ENCODE assay signal across 8 cellular contexts in genomic region chrY:14905894-14906293, GRCh38.
"Had no signal": no experiment of that assay in that cellular context is flagged by ENCODE, and none has a peak within 500 bp of the region (broad histone marks: within the 10 kb centered on the region; RNA-seq: fewer than 3 reads in every experiment).

No MANE protein-coding gene starts in this region.

- H3K36me3 ChIP-seq: HAP-1 had no signal

- H3K9me3 ChIP-seq: HAP-1 had no signal

- H3K4me3 ChIP-seq: GM23248, HAP-1 had no signal

- FAIRE-seq: HTR-8/SVneo had no signal

- H3K27ac ChIP-seq: GM23248 had no signal

- H3K9ac ChIP-seq: GM23248 had no signal

- ATAC-seq: HCT116 had no signal

- H2AFZ ChIP-seq: GM23248 had no signal

- H3K4me1 ChIP-seq: HAP-1 had no signal

- DNase-seq: GM23248, GOT3, H7, HFFc6, IMR-90 had no signal
